Comparison of ENCODE assay signal across 1 cellular context in genomic region chr1:21045351-21045750, GRCh38.
TF ChIP-seq lines count a peak whose summit lies in the region.

No MANE protein-coding gene starts in this region.

TF ChIP-seq in GM23338, 12 proteins besides CTCF, POLR2A, EP300 and RAD21 (continued from another document):
- TF ChIP-seq ZNF462 (CRISPR knock-in tag; IDR thresholded peaks at IDR 0.05) (no peak), POLR2AphosphoS5 (IDR thresholded peaks at IDR 0.05; ENCODE audit: low read depth) (no peak), EZH2phosphoT487 (IDR thresholded peaks at IDR 0.05; ENCODE audit: unreplicated experiment) (no peak), ZNF114 (CRISPR knock-in tag; IDR thresholded peaks at IDR 0.05) (no peak), CREB1 (CRISPR knock-in tag; IDR thresholded peaks at IDR 0.05; ENCODE audit: low read depth) (no peak), ZNF331 (CRISPR knock-in tag; IDR thresholded peaks at IDR 0.05; ENCODE audit: low read depth) (no peak), STAT1 (IDR thresholded peaks at IDR 0.05; ENCODE audit: unreplicated experiment) (no peak), REST (IDR thresholded peaks at IDR 0.05; ENCODE audit: unreplicated experiment) (no peak), NANOG (IDR thresholded peaks at IDR 0.05; ENCODE audit: borderline replicate concordance) (no peak)
